ENCODE assay signal across 8 cellular contexts in genomic region chr14:70622111-70622712, GRCh38.
DNase-seq lines count a peak whose midpoint lies in the region; ATAC-seq and TF ChIP-seq lines count a peak whose summit lies in the region.

No MANE protein-coding gene starts in this region.

- ATAC-seq in stimulated activated effector memory CD8-positive, alpha-beta T cell treated with anti-CD3 and anti-CD28 coated beads, Interleukin-12 subunit alpha, Interleukin-12 subunit beta, amount 100 ng/mL, for 72 hours, result peak; percentile 75
- no peak for ATAC-seq in HG02884 (IDR thresholded peaks at IDR 0.05; ENCODE audit: unreplicated experiment)

- TF ChIP-seq RAD21 in Ishikawa (IDR thresholded peaks at IDR 0.05; ENCODE audit: low read depth), result peak; percentile 90

- H3K36me3 Mint-ChIP-seq in stimulated activated effector memory CD8-positive, alpha-beta T cell treated with anti-CD3 and anti-CD28 coated beads, Interleukin-12 subunit alpha, Interleukin-12 subunit beta, amount 100 ng/mL, for 72 hours, result no peaks in the 10 kb centered on the region

- no peak overlapping the region for H3K27ac Mint-ChIP-seq in stimulated activated effector memory CD8-positive, alpha-beta T cell treated with anti-CD3 and anti-CD28 coated beads, Interleukin-12 subunit alpha, Interleukin-12 subunit beta, amount 100 ng/mL, for 72 hours

- H3K27ac ChIP-seq in DOHH2 (ENCODE audit: low read depth, low read length), result no peak overlapping the region

- DNase-seq in RKO (ENCODE audit: low spot score), result peak; percentile 42
- peak; percentile 14 for DNase-seq in activated naive CD8-positive, alpha-beta T cell treated with anti-CD3 and anti-CD28 coated beads, Interleukin-2, amount 50 U/mL, for 16 hours (ENCODE audit: low read depth, low spot score)
- peak; percentile 47 for DNase-seq in iris pigment epithelial cell (ENCODE audit: low read depth)
- peak; percentile 22 to 65 for DNase-seq in stimulated activated effector memory CD8-positive, alpha-beta T cell treated with anti-CD3 and anti-CD28 coated beads, Interleukin-12 subunit alpha, Interleukin-12 subunit beta, amount 100 ng/mL, for 72 hours (ENCODE audit: low spot score in 2 of 2)
- DNase-seq in foreskin melanocyte, result no peak

- TF ChIP-seq CTCF in DOHH2 (IDR thresholded peaks at IDR 0.05; ENCODE audit: low read depth, low read length, poor library complexity, severe bottlenecking), result peak; percentile 90

- no peak for TF ChIP-seq EP300 in Ishikawa (IDR thresholded peaks at IDR 0.05; ENCODE audit: borderline replicate concordance)

- H3F3A ChIP-seq in DOHH2 (ENCODE audit: control insufficient read depth, insufficient read depth), result peaks cover 9% of the 10 kb centered on the region; the same call in 1 of the 2 replicates

- no peaks in the 10 kb centered on the region for H3K27me3 ChIP-seq in DOHH2 (ENCODE audit: control insufficient read depth, low read length)

- peaks cover 22% of the 10 kb centered on the region; the same call in 1 of the 2 replicates for H3K9me3 ChIP-seq in DOHH2 (ENCODE audit: control insufficient read depth, insufficient read depth, low read length)

- no peak overlapping the region for H3K4me2 ChIP-seq in DOHH2 (ENCODE audit: low read length)

- peaks cover 12% of the 10 kb centered on the region for H3K9me3 Mint-ChIP-seq in stimulated activated effector memory CD8-positive, alpha-beta T cell treated with anti-CD3 and anti-CD28 coated beads, Interleukin-12 subunit alpha, Interleukin-12 subunit beta, amount 100 ng/mL, for 72 hours

- H3K4me1 ChIP-seq in DOHH2 (ENCODE audit: control insufficient read depth, low read length), result peaks cover 20% of the 10 kb centered on the region

- no peaks in the 10 kb centered on the region for H3K9me2 ChIP-seq in DOHH2 (replicated peaks; ENCODE audit: control insufficient read depth, low read length)

- H3K79me2 ChIP-seq in DOHH2 (ENCODE audit: control insufficient read depth, low read length), result peaks cover 5% of the 10 kb centered on the region; the same call in 1 of the 2 replicates

- peaks cover 54% of the 10 kb centered on the region for H3K36me3 ChIP-seq in DOHH2 (ENCODE audit: control insufficient read depth, low read length)

- H3K4me3 Mint-ChIP-seq in stimulated activated effector memory CD8-positive, alpha-beta T cell treated with anti-CD3 and anti-CD28 coated beads, Interleukin-12 subunit alpha, Interleukin-12 subunit beta, amount 100 ng/mL, for 72 hours, result no peak overlapping the region

- no peak overlapping the region for H3K4me3 ChIP-seq in DOHH2 (ENCODE audit: low read length)

- no peaks in the 10 kb centered on the region for H4K20me1 ChIP-seq in DOHH2 (ENCODE audit: control insufficient read depth, insufficient read depth, low read depth, low read length)

- H3K4me1 Mint-ChIP-seq in stimulated activated effector memory CD8-positive, alpha-beta T cell treated with anti-CD3 and anti-CD28 coated beads, Interleukin-12 subunit alpha, Interleukin-12 subunit beta, amount 100 ng/mL, for 72 hours, result no peaks in the 10 kb centered on the region

TF ChIP-seq in Ishikawa, 13 proteins besides CTCF, POLR2A, EP300 and RAD21:
- no peak for TF ChIP-seq CEBPB (IDR thresholded peaks at IDR 0.05)
- TF ChIP-seq TAF1 (IDR thresholded peaks at IDR 0.05; ENCODE audit: low read depth), result no peak
- TF ChIP-seq TEAD4 (IDR thresholded peaks at IDR 0.05), result no peak
- TF ChIP-seq YY1 (IDR thresholded peaks at IDR 0.05; ENCODE audit: low read depth), result no peak
- TF ChIP-seq CREB1 (IDR thresholded peaks at IDR 0.05; ENCODE audit: low read depth), result no peak
- no peak for TF ChIP-seq MAX (IDR thresholded peaks at IDR 0.05)
- no peak for TF ChIP-seq FOXM1 (IDR thresholded peaks at IDR 0.05; ENCODE audit: borderline replicate concordance, low read depth)
- TF ChIP-seq EGR1 (IDR thresholded peaks at IDR 0.05), result no peak
- TF ChIP-seq ZBTB7A (IDR thresholded peaks at IDR 0.05; ENCODE audit: low read depth), result no peak
- TF ChIP-seq USF1 (IDR thresholded peaks at IDR 0.05), result no peak
- no peak for TF ChIP-seq NFIC (IDR thresholded peaks at IDR 0.05)
- TF ChIP-seq TCF12 (IDR thresholded peaks at IDR 0.05; ENCODE audit: low read depth), result no peak
- TF ChIP-seq REST (IDR thresholded peaks at IDR 0.05; ENCODE audit: low read depth), result no peak
